Comparison of ENCODE assay signal across 2 cellular contexts in genomic region chr17:35359396-35359795, GRCh38.
A peak's percentile ranks its signal among the peaks of the same experiment; 100 is the strongest.
TF ChIP-seq lines count a peak whose summit lies in the region.

No MANE protein-coding gene starts in this region.

TF ChIP-seq in HepG2, 621 proteins besides CTCF, POLR2A, EP300 and RAD21:
- TF ChIP-seq GPBP1L1 (CRISPR knock-in tag; IDR thresholded peaks at IDR 0.05) (no peak), ZNF12 (CRISPR knock-in tag; IDR thresholded peaks at IDR 0.05) (no peak), PRPF4 (IDR thresholded peaks at IDR 0.05; ENCODE audit: low read depth, low read length, poor library complexity, severe bottlenecking) (no peak), NRL (CRISPR knock-in tag; IDR thresholded peaks at IDR 0.05; ENCODE audit: borderline replicate concordance) (no peak), ZNF225 (CRISPR knock-in tag; IDR thresholded peaks at IDR 0.05) (no peak), MIER2 (CRISPR knock-in tag; IDR thresholded peaks at IDR 0.05) (peak; percentile 55; the same call in 1 of the 2 replicates)
- TF ChIP-seq, protein P1, sequence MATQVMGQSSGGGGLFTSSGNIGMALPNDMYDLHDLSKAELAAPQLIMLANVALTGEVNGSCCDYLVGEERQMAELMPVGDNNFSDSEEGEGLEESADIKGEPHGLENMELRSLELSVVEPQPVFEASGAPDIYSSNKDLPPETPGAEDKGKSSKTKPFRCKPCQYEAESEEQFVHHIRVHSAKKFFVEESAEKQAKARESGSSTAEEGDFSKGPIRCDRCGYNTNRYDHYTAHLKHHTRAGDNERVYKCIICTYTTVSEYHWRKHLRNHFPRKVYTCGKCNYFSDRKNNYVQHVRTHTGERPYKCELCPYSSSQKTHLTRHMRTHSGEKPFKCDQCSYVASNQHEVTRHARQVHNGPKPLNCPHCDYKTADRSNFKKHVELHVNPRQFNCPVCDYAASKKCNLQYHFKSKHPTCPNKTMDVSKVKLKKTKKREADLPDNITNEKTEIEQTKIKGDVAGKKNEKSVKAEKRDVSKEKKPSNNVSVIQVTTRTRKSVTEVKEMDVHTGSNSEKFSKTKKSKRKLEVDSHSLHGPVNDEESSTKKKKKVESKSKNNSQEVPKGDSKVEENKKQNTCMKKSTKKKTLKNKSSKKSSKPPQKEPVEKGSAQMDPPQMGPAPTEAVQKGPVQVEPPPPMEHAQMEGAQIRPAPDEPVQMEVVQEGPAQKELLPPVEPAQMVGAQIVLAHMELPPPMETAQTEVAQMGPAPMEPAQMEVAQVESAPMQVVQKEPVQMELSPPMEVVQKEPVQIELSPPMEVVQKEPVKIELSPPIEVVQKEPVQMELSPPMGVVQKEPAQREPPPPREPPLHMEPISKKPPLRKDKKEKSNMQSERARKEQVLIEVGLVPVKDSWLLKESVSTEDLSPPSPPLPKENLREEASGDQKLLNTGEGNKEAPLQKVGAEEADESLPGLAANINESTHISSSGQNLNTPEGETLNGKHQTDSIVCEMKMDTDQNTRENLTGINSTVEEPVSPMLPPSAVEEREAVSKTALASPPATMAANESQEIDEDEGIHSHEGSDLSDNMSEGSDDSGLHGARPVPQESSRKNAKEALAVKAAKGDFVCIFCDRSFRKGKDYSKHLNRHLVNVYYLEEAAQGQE (IDR thresholded peaks at IDR 0.05; ENCODE audit: borderline replicate concordance in 1 of 2, low read depth in 1 of 2, low read length in 2 of 2): peak in 1 of 2 experiments; percentile 78; a peak in 2 of 4 replicates

TF ChIP-seq in GM12878, 131 proteins besides CTCF, POLR2A, EP300 and RAD21:
- TF ChIP-seq SPI1 (IDR thresholded peaks at IDR 0.05; ENCODE audit: borderline replicate concordance, insufficient read depth, low read depth, low read length): no peak
- TF ChIP-seq, protein P1 (IDR thresholded peaks at IDR 0.05; ENCODE audit: low read depth, low read length): peak; percentile 49; the same call in 1 of the 2 replicates
TF ChIP-seq in GM12878: peak in this region for 1.
